ENCODE assay signal across 1 cellular context in the genomic region with DNA sequence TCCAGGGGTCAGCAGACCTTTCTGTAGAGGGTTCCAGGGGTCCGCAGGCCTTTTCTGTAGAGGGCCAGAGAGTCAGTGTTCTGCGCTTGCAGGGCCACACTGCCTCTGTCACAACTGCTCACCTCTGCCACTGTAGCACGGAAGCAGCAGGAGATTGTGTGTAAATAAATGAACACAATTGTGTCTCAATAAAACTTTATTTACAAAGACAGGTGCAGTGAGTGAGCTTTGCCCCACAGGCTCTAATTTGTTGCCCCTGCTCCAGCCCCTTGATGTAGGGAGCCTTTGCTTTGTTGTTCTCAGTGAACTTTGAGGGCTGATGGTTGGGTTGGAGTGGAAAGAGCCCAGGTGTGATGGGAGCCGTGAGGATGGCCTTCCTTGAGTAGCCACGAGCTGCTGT.
TF ChIP-seq lines count a peak whose summit lies in the region.

No MANE protein-coding gene starts in this region.

TF ChIP-seq in K562, 482 proteins besides CTCF, POLR2A, EP300 and RAD21 (continued from another document):
- TF ChIP-seq ZBTB40 (IDR thresholded peaks at IDR 0.05) (peak; percentile 71), ZBTB40 (CRISPR knock-in tag; IDR thresholded peaks at IDR 0.05) (peak; percentile 40; the same call in 1 of the 2 replicates), FOXK1 (CRISPR knock-in tag; IDR thresholded peaks at IDR 0.05; ENCODE audit: borderline replicate concordance) (no peak), ZNF76 (CRISPR knock-in tag; IDR thresholded peaks at IDR 0.05; ENCODE audit: borderline replicate concordance) (no peak), NCOA2 (IDR thresholded peaks at IDR 0.05; ENCODE audit: partially characterized antibody in 2 of 2) (no peak), MAFK (IDR thresholded peaks at IDR 0.05; ENCODE audit: low read length) (no peak), EHMT2 (IDR thresholded peaks at IDR 0.05) (no peak), NUFIP1 (IDR thresholded peaks at IDR 0.05; ENCODE audit: partially characterized antibody) (no peak), ZNF384 (IDR thresholded peaks at IDR 0.05; ENCODE audit: low read depth, low read length) (no peak)
TF ChIP-seq in K562: peak in this region for 1.
